In the genomic region with DNA sequence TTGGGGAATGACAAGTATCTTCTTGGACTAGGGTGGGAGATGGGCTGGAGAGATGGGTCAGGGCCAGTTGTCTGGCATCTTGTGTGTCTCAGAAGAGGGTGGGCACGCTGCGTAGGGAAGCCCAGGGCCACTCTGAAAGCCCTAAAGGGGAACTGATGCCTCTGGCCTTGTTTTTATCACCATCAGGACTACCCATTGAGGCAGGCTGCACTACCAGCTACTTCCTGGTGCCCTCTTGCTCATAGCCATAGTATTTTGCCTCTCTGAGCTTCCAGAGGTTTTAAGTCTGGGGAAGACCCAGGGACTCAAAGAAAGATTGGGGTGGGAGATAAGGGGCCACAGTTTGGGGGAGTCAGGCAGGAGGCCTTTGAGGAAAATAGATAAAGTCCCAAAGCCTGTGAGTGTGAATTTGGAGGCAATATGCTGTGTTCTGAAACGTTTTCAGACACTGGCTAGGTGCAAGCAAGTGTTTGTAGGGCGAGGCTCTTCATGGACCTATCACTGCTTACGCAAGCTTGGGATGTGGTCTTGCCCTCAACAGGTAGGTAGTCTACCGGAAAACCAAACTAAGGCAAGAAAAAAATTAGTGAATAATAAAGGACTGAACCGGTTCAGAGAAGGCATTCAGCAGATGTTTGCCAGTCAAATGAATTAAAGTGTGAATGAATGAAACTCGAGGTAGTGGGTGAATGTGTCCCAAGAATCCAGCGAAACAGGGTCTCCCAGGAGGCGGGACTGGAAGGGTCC, we compare ENCODE assay signal across 8 cellular contexts. TPM values are rescaled to one million over a fixed set of nuclear protein-coding genes. Genes with fewer than 3 reads are reported as not detected.
A peak's percentile ranks its signal among the peaks of the same experiment; 100 is the strongest.
DNase-seq lines count a peak whose midpoint lies in the region; ATAC-seq and TF ChIP-seq lines count a peak whose summit lies in the region.

No MANE protein-coding gene starts in this region.

- H3K27me3 ChIP-seq in tibial artery = no peaks in the 10 kb centered on the region

- H3K4me1 Mint-ChIP-seq in activated T-cell treated with anti-CD3 and anti-CD28 coated beads, Interleukin-2, amount 50 U/mL, for 4 hours (ENCODE audit: low read depth) = peaks cover 7% of the 10 kb centered on the region
- H3K4me1 Mint-ChIP-seq in activated naive CD8-positive, alpha-beta T cell treated with anti-CD3 and anti-CD28 coated beads, Interleukin-2, amount 10 ng/mL, durations not matched to agents 7 days and 5 days = peaks cover 24% of the 10 kb centered on the region

- no peaks in the 10 kb centered on the region for H3K36me3 ChIP-seq in tibial artery

- H3K4me1 ChIP-seq in tibial artery = peaks cover 0 to 43% (median 31%) of the 10 kb centered on the region in 4 donors

- peak overlapping the region; percentile 75 for H3K4me3 Mint-ChIP-seq in activated T-cell treated with anti-CD3 and anti-CD28 coated beads, Interleukin-2, amount 50 U/mL, for 4 hours
- H3K4me3 Mint-ChIP-seq in activated naive CD8-positive, alpha-beta T cell treated with anti-CD3 and anti-CD28 coated beads, Interleukin-2, amount 10 ng/mL, durations not matched to agents 7 days and 5 days = peak overlapping the region; percentile 60

- H3K27me3 Mint-ChIP-seq in activated T-cell treated with anti-CD3 and anti-CD28 coated beads, Interleukin-2, amount 50 U/mL, for 4 hours (ENCODE audit: low read depth) = peaks cover 39% of the 10 kb centered on the region
- peaks cover 71% of the 10 kb centered on the region for H3K27me3 Mint-ChIP-seq in activated naive CD8-positive, alpha-beta T cell treated with anti-CD3 and anti-CD28 coated beads, Interleukin-2, amount 10 ng/mL, durations not matched to agents 7 days and 5 days

- H3K36me3 Mint-ChIP-seq in activated T-cell treated with anti-CD3 and anti-CD28 coated beads, Interleukin-2, amount 50 U/mL, for 4 hours (ENCODE audit: insufficient read depth) = no peaks in the 10 kb centered on the region
- no peaks in the 10 kb centered on the region for H3K36me3 Mint-ChIP-seq in activated naive CD8-positive, alpha-beta T cell treated with anti-CD3 and anti-CD28 coated beads, Interleukin-2, amount 10 ng/mL, durations not matched to agents 7 days and 5 days

- no peaks in the 10 kb centered on the region for H3K9me3 ChIP-seq in tibial artery

- H3K27ac Mint-ChIP-seq in activated naive CD8-positive, alpha-beta T cell treated with anti-CD3 and anti-CD28 coated beads, Interleukin-2, amount 10 ng/mL, durations not matched to agents 7 days and 5 days = no peak overlapping the region

- intact Hi-C loops in tibial artery (cut with DNase I; ENCODE audit: low total_unique reads) = no loop called here

- H3K4me3 ChIP-seq in tibial artery = peak overlapping the region; percentile 82 to 96

- no peak for DNase-seq in activated T-cell treated with anti-CD3 and anti-CD28 coated beads, Interleukin-2, amount 50 U/mL, for 4 hours
- DNase-seq in activated T-cell treated with anti-CD3 and anti-CD28 coated beads, Interleukin-2, amount 50 U/mL, for 48 hours = no peak
- DNase-seq in activated naive CD8-positive, alpha-beta T cell treated with anti-CD3 and anti-CD28 coated beads, Interleukin-2, amount 10 ng/mL, durations not matched to agents 7 days and 5 days = no peak
- DNase-seq in kidney tubule cell (ENCODE audit: low spot score) (peak; percentile 17), tibial artery (no peak), middle frontal gyrus (ENCODE audit: extremely low spot score, low spot score) (no peak)

- TF ChIP-seq CTCF in tibial artery (IDR thresholded peaks at IDR 0.05) = no peak

- ATAC-seq in activated T-cell treated with anti-CD3 and anti-CD28 coated beads, Interleukin-2, amount 50 U/mL, for 4 hours = no peak
- no peak for ATAC-seq in activated naive CD8-positive, alpha-beta T cell treated with anti-CD3 and anti-CD28 coated beads, Interleukin-2, amount 10 ng/mL, durations not matched to agents 7 days and 5 days (ENCODE audit: low read depth)
- ATAC-seq in GM19023 (IDR thresholded peaks at IDR 0.05; ENCODE audit: unreplicated experiment) = no peak
- no peak for ATAC-seq in GM21717 (IDR thresholded peaks at IDR 0.05; ENCODE audit: unreplicated experiment)

- no peaks in the 10 kb centered on the region for H3K9me3 Mint-ChIP-seq in activated T-cell treated with anti-CD3 and anti-CD28 coated beads, Interleukin-2, amount 50 U/mL, for 4 hours
- H3K9me3 Mint-ChIP-seq in activated naive CD8-positive, alpha-beta T cell treated with anti-CD3 and anti-CD28 coated beads, Interleukin-2, amount 10 ng/mL, durations not matched to agents 7 days and 5 days = no peaks in the 10 kb centered on the region

- peak overlapping the region; percentile 95 to 96 for H3K27ac ChIP-seq in tibial artery

- POLR2A ChIA-PET in activated naive CD8-positive, alpha-beta T cell treated with anti-CD3 and anti-CD28 coated beads, Interleukin-2, amount 10 ng/mL, durations not matched to agents 7 days and 5 days (lab: Charles Lee) = no interaction called here

RNA-seq across cellular contexts. Expression of a gene that starts 0.7 kb away (rescaled TPM):
- total RNA-seq in activated T-cell treated with anti-CD3 and anti-CD28 coated beads, Interleukin-2, amount 50 U/mL, for 4 hours = under 1 TPM; 0.08 to 0.20 (median 0.11) TPM
- total RNA-seq in activated naive CD8-positive, alpha-beta T cell treated with anti-CD3 and anti-CD28 coated beads, Interleukin-2, amount 10 ng/mL, durations not matched to agents 7 days and 5 days = under 1 TPM in 1 of 2 experiments, not detected in 1; 0.17 TPM

RNA-seq across cellular contexts. Expression of a gene that starts 43.8 kb away (rescaled TPM):
- total RNA-seq in activated T-cell treated with anti-CD3 and anti-CD28 coated beads, Interleukin-2, amount 50 U/mL, for 4 hours = not detected
- total RNA-seq in activated naive CD8-positive, alpha-beta T cell treated with anti-CD3 and anti-CD28 coated beads, Interleukin-2, amount 10 ng/mL, durations not matched to agents 7 days and 5 days = not detected
